ENCODE assay signal across 1 cellular context in genomic region chr11:120335928-120336640, GRCh38.
A peak's percentile ranks its signal among the peaks of the same experiment; 100 is the strongest.
TF ChIP-seq lines count a peak whose summit lies in the region.

Gene ARHGEF12, plus strand, starts transcription at chr11:120336413. Its CDS starts 831 bp downstream, at chr11:120337244.

TF ChIP-seq in K562, 482 proteins besides CTCF, POLR2A, EP300 and RAD21 (continued from another document and continues in another):
- no peak for TF ChIP-seq CGGBP1 (CRISPR knock-in tag; IDR thresholded peaks at IDR 0.05)
- no peak for TF ChIP-seq EZH2 (IDR thresholded peaks at IDR 0.05; ENCODE audit: borderline replicate concordance, low read depth, low read length)
- no peak for TF ChIP-seq ZNF507 (tag; conservative IDR thresholded peaks at IDR 0.05)
- TF ChIP-seq NCOA2 (IDR thresholded peaks at IDR 0.05; ENCODE audit: partially characterized antibody in 2 of 2): no peak
- TF ChIP-seq, protein P1, sequence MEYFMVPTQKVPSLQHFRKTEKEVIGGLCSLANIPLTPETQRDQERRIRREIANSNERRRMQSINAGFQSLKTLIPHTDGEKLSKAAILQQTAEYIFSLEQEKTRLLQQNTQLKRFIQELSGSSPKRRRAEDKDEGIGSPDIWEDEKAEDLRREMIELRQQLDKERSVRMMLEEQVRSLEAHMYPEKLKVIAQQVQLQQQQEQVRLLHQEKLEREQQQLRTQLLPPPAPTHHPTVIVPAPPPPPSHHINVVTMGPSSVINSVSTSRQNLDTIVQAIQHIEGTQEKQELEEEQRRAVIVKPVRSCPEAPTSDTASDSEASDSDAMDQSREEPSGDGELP (CRISPR knock-in tag; IDR thresholded peaks at IDR 0.05; ENCODE audit: borderline replicate concordance): no peak; the same call in 1 of the 2 replicates
- TF ChIP-seq, protein P2, sequence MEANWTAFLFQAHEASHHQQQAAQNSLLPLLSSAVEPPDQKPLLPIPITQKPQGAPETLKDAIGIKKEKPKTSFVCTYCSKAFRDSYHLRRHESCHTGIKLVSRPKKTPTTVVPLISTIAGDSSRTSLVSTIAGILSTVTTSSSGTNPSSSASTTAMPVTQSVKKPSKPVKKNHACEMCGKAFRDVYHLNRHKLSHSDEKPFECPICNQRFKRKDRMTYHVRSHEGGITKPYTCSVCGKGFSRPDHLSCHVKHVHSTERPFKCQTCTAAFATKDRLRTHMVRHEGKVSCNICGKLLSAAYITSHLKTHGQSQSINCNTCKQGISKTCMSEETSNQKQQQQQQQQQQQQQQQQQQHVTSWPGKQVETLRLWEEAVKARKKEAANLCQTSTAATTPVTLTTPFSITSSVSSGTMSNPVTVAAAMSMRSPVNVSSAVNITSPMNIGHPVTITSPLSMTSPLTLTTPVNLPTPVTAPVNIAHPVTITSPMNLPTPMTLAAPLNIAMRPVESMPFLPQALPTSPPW (CRISPR knock-in tag; IDR thresholded peaks at IDR 0.05): peak; percentile 100
- TF ChIP-seq, protein P3, sequence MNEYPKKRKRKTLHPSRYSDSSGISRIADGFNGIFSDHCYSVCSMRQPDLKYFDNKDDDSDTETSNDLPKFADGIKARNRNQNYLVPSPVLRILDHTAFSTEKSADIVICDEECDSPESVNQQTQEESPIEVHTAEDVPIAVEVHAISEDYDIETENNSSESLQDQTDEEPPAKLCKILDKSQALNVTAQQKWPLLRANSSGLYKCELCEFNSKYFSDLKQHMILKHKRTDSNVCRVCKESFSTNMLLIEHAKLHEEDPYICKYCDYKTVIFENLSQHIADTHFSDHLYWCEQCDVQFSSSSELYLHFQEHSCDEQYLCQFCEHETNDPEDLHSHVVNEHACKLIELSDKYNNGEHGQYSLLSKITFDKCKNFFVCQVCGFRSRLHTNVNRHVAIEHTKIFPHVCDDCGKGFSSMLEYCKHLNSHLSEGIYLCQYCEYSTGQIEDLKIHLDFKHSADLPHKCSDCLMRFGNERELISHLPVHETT (CRISPR knock-in tag; conservative IDR thresholded peaks at IDR 0.05 in 1 of 2, IDR thresholded peaks at IDR 0.05 in 1 of 2): peak in 1 of 2 experiments; percentile 96; a peak in 2 of 4 replicates
- TF ChIP-seq ZNF398 (CRISPR knock-in tag; IDR thresholded peaks at IDR 0.05): no peak
- no peak for TF ChIP-seq NR1H2 (CRISPR knock-in tag; IDR thresholded peaks at IDR 0.05)
- TF ChIP-seq ERF (CRISPR knock-in tag; IDR thresholded peaks at IDR 0.05): no peak
- no peak for TF ChIP-seq ZNF444 (CRISPR knock-in tag; IDR thresholded peaks at IDR 0.05)
- TF ChIP-seq ATF1 (CRISPR knock-in tag; IDR thresholded peaks at IDR 0.05): no peak
- TF ChIP-seq ATF1 (tag; IDR thresholded peaks at IDR 0.05): peak; percentile 72
- no peak for TF ChIP-seq CAMTA2 (CRISPR knock-in tag; conservative IDR thresholded peaks at IDR 0.05)
- peak; percentile 72 for TF ChIP-seq TAF9B (IDR thresholded peaks at IDR 0.05; ENCODE audit: partially characterized antibody)
- no peak for TF ChIP-seq ZNF408 (CRISPR knock-in tag; IDR thresholded peaks at IDR 0.05; ENCODE audit: low read depth)
- TF ChIP-seq MTA1 (IDR thresholded peaks at IDR 0.05; ENCODE audit: borderline replicate concordance): no peak; the same call in 1 of the 2 replicates
- TF ChIP-seq KDM5B (IDR thresholded peaks at IDR 0.05; ENCODE audit: insufficient replicate concordance, low read depth, low read length): no peak
- no peak for TF ChIP-seq CEBPZ (IDR thresholded peaks at IDR 0.05; ENCODE audit: borderline replicate concordance, low read depth, low read length)
- no peak for TF ChIP-seq SMARCB1 (IDR thresholded peaks at IDR 0.05; ENCODE audit: insufficient read length, low read depth)
- TF ChIP-seq MGA (IDR thresholded peaks at IDR 0.05): no peak; the same call in 1 of the 2 replicates
- TF ChIP-seq NEUROD1 (IDR thresholded peaks at IDR 0.05; ENCODE audit: borderline replicate concordance, low read depth, low read length, partially characterized antibody): peak; percentile 84
- TF ChIP-seq BRD4 (IDR thresholded peaks at IDR 0.05): no peak; the same call in 1 of the 2 replicates
- TF ChIP-seq KLF1 (tag; IDR thresholded peaks at IDR 0.05): peak; percentile 62; the same call in 1 of the 2 replicates
- TF ChIP-seq ZNF79 (CRISPR knock-in tag; IDR thresholded peaks at IDR 0.05; ENCODE audit: low read depth): no peak
- TF ChIP-seq MBD2 (IDR thresholded peaks at IDR 0.05; ENCODE audit: borderline replicate concordance, low read depth): no peak; the same call in 1 of the 2 replicates
- peak; percentile 93 for TF ChIP-seq RB1 (IDR thresholded peaks at IDR 0.05; ENCODE audit: low read depth)
- TF ChIP-seq NFE2 (IDR thresholded peaks at IDR 0.05; ENCODE audit: low read depth): peak; percentile 2; the same call in 1 of the 2 replicates
- TF ChIP-seq, protein P4, sequence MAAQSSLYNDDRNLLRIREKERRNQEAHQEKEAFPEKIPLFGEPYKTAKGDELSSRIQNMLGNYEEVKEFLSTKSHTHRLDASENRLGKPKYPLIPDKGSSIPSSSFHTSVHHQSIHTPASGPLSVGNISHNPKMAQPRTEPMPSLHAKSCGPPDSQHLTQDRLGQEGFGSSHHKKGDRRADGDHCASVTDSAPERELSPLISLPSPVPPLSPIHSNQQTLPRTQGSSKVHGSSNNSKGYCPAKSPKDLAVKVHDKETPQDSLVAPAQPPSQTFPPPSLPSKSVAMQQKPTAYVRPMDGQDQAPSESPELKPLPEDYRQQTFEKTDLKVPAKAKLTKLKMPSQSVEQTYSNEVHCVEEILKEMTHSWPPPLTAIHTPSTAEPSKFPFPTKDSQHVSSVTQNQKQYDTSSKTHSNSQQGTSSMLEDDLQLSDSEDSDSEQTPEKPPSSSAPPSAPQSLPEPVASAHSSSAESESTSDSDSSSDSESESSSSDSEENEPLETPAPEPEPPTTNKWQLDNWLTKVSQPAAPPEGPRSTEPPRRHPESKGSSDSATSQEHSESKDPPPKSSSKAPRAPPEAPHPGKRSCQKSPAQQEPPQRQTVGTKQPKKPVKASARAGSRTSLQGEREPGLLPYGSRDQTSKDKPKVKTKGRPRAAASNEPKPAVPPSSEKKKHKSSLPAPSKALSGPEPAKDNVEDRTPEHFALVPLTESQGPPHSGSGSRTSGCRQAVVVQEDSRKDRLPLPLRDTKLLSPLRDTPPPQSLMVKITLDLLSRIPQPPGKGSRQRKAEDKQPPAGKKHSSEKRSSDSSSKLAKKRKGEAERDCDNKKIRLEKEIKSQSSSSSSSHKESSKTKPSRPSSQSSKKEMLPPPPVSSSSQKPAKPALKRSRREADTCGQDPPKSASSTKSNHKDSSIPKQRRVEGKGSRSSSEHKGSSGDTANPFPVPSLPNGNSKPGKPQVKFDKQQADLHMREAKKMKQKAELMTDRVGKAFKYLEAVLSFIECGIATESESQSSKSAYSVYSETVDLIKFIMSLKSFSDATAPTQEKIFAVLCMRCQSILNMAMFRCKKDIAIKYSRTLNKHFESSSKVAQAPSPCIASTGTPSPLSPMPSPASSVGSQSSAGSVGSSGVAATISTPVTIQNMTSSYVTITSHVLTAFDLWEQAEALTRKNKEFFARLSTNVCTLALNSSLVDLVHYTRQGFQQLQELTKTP (IDR thresholded peaks at IDR 0.05; ENCODE audit: low read depth in 1 of 2, partially characterized antibody in 2 of 2): peak in 1 of 2 experiments; percentile 52
- no peak for TF ChIP-seq ZNF146 (CRISPR knock-in tag; IDR thresholded peaks at IDR 0.05; ENCODE audit: unreplicated experiment)
- no peak for TF ChIP-seq ZNF41 (CRISPR knock-in tag; conservative IDR thresholded peaks at IDR 0.05)
